In genomic region chr17:7389924-7390910, GRCh38 we compare ENCODE assay signal across 22 cellular contexts. TPM values are rescaled to one million over a fixed set of nuclear protein-coding genes. Genes with fewer than 3 reads are reported as not detected.
DNase-seq lines count a peak whose midpoint lies in the region; ATAC-seq and TF ChIP-seq lines count a peak whose summit lies in the region.
"Had no signal": no experiment of that assay in that cellular context is flagged by ENCODE, and none has a peak within 500 bp of the region (broad histone marks: within the 10 kb centered on the region; RNA-seq: fewer than 3 reads in every experiment).

No MANE protein-coding gene starts in this region.

- H3K36me3 ChIP-seq in H7 (replicated peaks; ENCODE audit: control insufficient read depth, insufficient read depth, low read length) (peaks cover 13% of the 10 kb centered on the region), OCI-LY7 (ENCODE audit: insufficient read depth, low read length) (peaks cover 12% of the 10 kb centered on the region; the same call in 1 of the 2 replicates), mammary epithelial cell (ENCODE audit: insufficient read depth, low read length) (peaks cover 36% of the 10 kb centered on the region), mesenchymal stem cell (ENCODE audit: control insufficient read depth in 1 of 2, insufficient read depth in 2 of 2, low read depth in 1 of 2, low read length in 2 of 2) (peaks cover 46 to 67% of the 10 kb centered on the region in 2 experiments)
- H3K36me3 ChIP-seq: SJCRH30 had no signal

- BruUV-seq in OCI-LY7 (replicated peaks; lab: Mats Ljungman, UMichigan) (TSS peak; percentile 77), mammary epithelial cell (replicated peaks; lab: Mats Ljungman, UMichigan) (TSS peak; percentile 32)

- H3K18ac ChIP-seq in mesenchymal stem cell (ENCODE audit: low read depth in 1 of 2, low read length in 2 of 2) = no peak overlapping the region

- H3K79me2 ChIP-seq in OCI-LY7 (ENCODE audit: insufficient read depth, low read depth, low read length) = no peaks in the 10 kb centered on the region
- peaks cover 41% of the 10 kb centered on the region for H3K79me2 ChIP-seq in mammary epithelial cell (ENCODE audit: insufficient read depth, low read length)

- H2AK5ac ChIP-seq in mesenchymal stem cell (ENCODE audit: low read length, severe bottlenecking) = no peak overlapping the region

- H3K27ac ChIP-seq in OCI-LY7 (ENCODE audit: low read depth, low read length, poor library complexity, severe bottlenecking) (no peak overlapping the region), mammary epithelial cell (ENCODE audit: insufficient read depth, low read depth, low read length) (no peak overlapping the region), mesenchymal stem cell (ENCODE audit: low read length, poor library complexity, severe bottlenecking) (no peak overlapping the region)
- H3K27ac ChIP-seq: BLaER1 treated with 17β-estradiol and CSF1 and Interleukin-3, amounts not matched to agents 10 nM and 100 nM; HL-60; SJCRH30 had no signal

- no peak overlapping the region for H2BK120ac ChIP-seq in mesenchymal stem cell (ENCODE audit: low read depth, low read length)

- H3K4me2 ChIP-seq in OCI-LY7 (ENCODE audit: low read length) (no peak overlapping the region), mammary epithelial cell (ENCODE audit: insufficient read depth, low read depth, low read length) (no peak overlapping the region), mesenchymal stem cell (ENCODE audit: low read length, poor library complexity, severe bottlenecking) (no peak overlapping the region)

- H3K23ac ChIP-seq in mesenchymal stem cell (ENCODE audit: low read length in 2 of 2) = peak overlapping the region in 1 of 2 experiments; percentile 35

- H3K27me3 ChIP-seq in H7 (ENCODE audit: control insufficient read depth, insufficient read depth, low read length) (no peaks in the 10 kb centered on the region), mammary epithelial cell (ENCODE audit: insufficient read depth, low read length) (no peaks in the 10 kb centered on the region), mesenchymal stem cell (ENCODE audit: control insufficient read depth in 1 of 2, insufficient read depth in 1 of 2, low read length in 2 of 2) (no peaks in the 10 kb centered on the region)
- H3K27me3 ChIP-seq: SJCRH30 had no signal

- no peak overlapping the region for H2BK12ac ChIP-seq in mesenchymal stem cell (ENCODE audit: low read length in 2 of 2)

- H2AFZ ChIP-seq in OCI-LY7 (ENCODE audit: low read length) (no peak overlapping the region), mammary epithelial cell (ENCODE audit: low read depth, low read length) (no peak overlapping the region), mesenchymal stem cell (ENCODE audit: low read depth, low read length) (no peak overlapping the region)

- H3K4me3 ChIP-seq in H7 (ENCODE audit: insufficient read depth, low read depth, low read length) (no peak overlapping the region), OCI-LY7 (ENCODE audit: low read depth, low read length, poor library complexity, severe bottlenecking) (no peak overlapping the region), mammary epithelial cell (replicated peaks in 1 of 3; ENCODE audit: insufficient read depth in 1 of 3, low read depth in 2 of 3, low read length in 3 of 3) (no peak overlapping the region), mesenchymal stem cell (ENCODE audit: insufficient read depth in 1 of 2, low read depth in 1 of 2, low read length in 2 of 2) (no peak overlapping the region)
- H3K4me3 ChIP-seq: BLaER1 treated with 17β-estradiol and CSF1 and Interleukin-3, amounts not matched to agents 10 nM and 100 nM; SJCRH30 had no signal

- no peak overlapping the region for H2BK15ac ChIP-seq in mesenchymal stem cell (ENCODE audit: low read depth, poor library complexity, severe bottlenecking)

- peaks cover 22% of the 10 kb centered on the region for H3K79me1 ChIP-seq in mesenchymal stem cell (replicated peaks; ENCODE audit: low read length, poor library complexity, severe bottlenecking)

- DNase-seq in H7 (peak; percentile 48), OCI-LY7 (ENCODE audit: low spot score) (no peak), mammary epithelial cell (no peak), mesenchymal stem cell (no peak), NCI-H69 (lab: John Stamatoyannopoulos, UW) (no peak), kidney glomerular epithelial cell (lab: John Stamatoyannopoulos, UW) (no peak)
- DNase-seq in stimulated activated CD8-positive, alpha-beta memory T cell treated with anti-CD3 and anti-CD28 coated beads, Interleukin-4, amount 100 ng/mL, for 48 hours = no peak
- DNase-seq: DMS79, HFFc6, NCI-H1092 treated with DMSO at 0.1 percent for 48 hours, NCI-H146, NCI-H2081, NCI-H446 treated with DMSO at 0.1 percent for 48 hours, NCI-H748 treated with DMSO at 0.1 percent for 48 hours, OCI-M1, RPMI8226, SJCRH30 had no signal

- H4K20me1 ChIP-seq in OCI-LY7 (ENCODE audit: insufficient read depth, low read length) = no peaks in the 10 kb centered on the region
- H4K20me1 ChIP-seq in mammary epithelial cell (ENCODE audit: insufficient read depth, low read length) = no peaks in the 10 kb centered on the region

- H3K9me2 ChIP-seq in OCI-LY7 (ENCODE audit: insufficient read depth, low read length) = no peaks in the 10 kb centered on the region

- H4K91ac ChIP-seq in mesenchymal stem cell (ENCODE audit: low read length) = peak overlapping the region; percentile 52

- POLR2A ChIA-PET in OCI-LY7 (lab: Charles Lee) = interaction anchor here (0.6 kb wide), 1 partner anchor 165 kb away, joined by 4 read pairs; no protein-coding TSS in a partner anchor

- H3K4me1 ChIP-seq in OCI-LY7 (ENCODE audit: insufficient read depth, low read length, poor library complexity, severe bottlenecking) = peaks cover 9% of the 10 kb centered on the region
- H3K4me1 ChIP-seq in mammary epithelial cell (ENCODE audit: insufficient read depth, low read length) = peaks cover 10% of the 10 kb centered on the region
- peaks cover 21% of the 10 kb centered on the region for H3K4me1 ChIP-seq in mesenchymal stem cell (ENCODE audit: control insufficient read depth, insufficient read depth, low read depth, low read length)
- H3K4me1 ChIP-seq: SJCRH30 had no signal

- dilution Hi-C loops in mammary epithelial cell (cut with HindIII; ENCODE audit: low sequenced_read_pairs) = loop anchor here (5.0 kb wide), 3 partner anchors 42 to 87 kb away; partner anchors contain the start of genes NEURL4 and ZBTB4

- H3K9ac ChIP-seq in mammary epithelial cell (ENCODE audit: insufficient read depth, low read length) (no peak overlapping the region), mesenchymal stem cell (ENCODE audit: low read length) (no peak overlapping the region)
- H3K9ac ChIP-seq: BLaER1 treated with 17β-estradiol and CSF1 and Interleukin-3, amounts not matched to agents 10 nM and 100 nM had no signal

- TF ChIP-seq CTCF in OCI-LY7 (conservative IDR thresholded peaks at IDR 0.05; ENCODE audit: low read length) (no peak), mammary epithelial cell (conservative IDR thresholded peaks at IDR 0.05 in 1 of 2, IDR thresholded peaks at IDR 0.05 in 1 of 2; ENCODE audit: extremely low read depth in 1 of 2, insufficient read depth in 1 of 2, low read depth in 1 of 2, low read length in 2 of 2) (no peak)

- no peak overlapping the region for H4K8ac ChIP-seq in mesenchymal stem cell (ENCODE audit: low read length)

- in situ Hi-C loops in mammary epithelial cell (cut with MboI; ENCODE audit: low sequenced_read_pairs in 2 of 2) = no loop called here

- no peak for ATAC-seq in HG03095 (IDR thresholded peaks at IDR 0.05; ENCODE audit: unreplicated experiment)

- H3K4ac ChIP-seq in mesenchymal stem cell (ENCODE audit: low read depth in 1 of 2, low read length in 2 of 2) = no peak overlapping the region

- CTCF ChIA-PET in OCI-LY7 (lab: Charles Lee; ENCODE audit: unreplicated experiment) = no interaction called here
- CTCF ChIA-PET in mammary epithelial cell (lab: Charles Lee; ENCODE audit: low non-redundant PET) = no interaction called here

- intact Hi-C loops in OCI-LY7 (cut with micrococcal nuclease; ENCODE audit: unreplicated experiment) (no loop called here), mammary epithelial cell (cut with micrococcal nuclease) (no loop called here)

- H2BK5ac ChIP-seq in mesenchymal stem cell (ENCODE audit: low read depth, low read length, poor library complexity, severe bottlenecking) = no peak overlapping the region

- no peak overlapping the region for H3K14ac ChIP-seq in mesenchymal stem cell (ENCODE audit: low read length in 2 of 2)

- WGBS in mammary epithelial cell (ENCODE audit: low coverage, missing lambda C conversion rate) = 88% methylated on average over 17 of the region's 19 CpGs
- WGBS in mesenchymal stem cell = 93% methylated on average over 17 of the region's 19 CpGs

- H3K9me3 ChIP-seq in OCI-LY7 (ENCODE audit: low read length) = no peaks in the 10 kb centered on the region
- no peaks in the 10 kb centered on the region for H3K9me3 ChIP-seq in mammary epithelial cell (replicated peaks; ENCODE audit: insufficient read depth, low read length)
- no peaks in the 10 kb centered on the region for H3K9me3 ChIP-seq in mesenchymal stem cell (ENCODE audit: control insufficient read depth, low read length)
- H3K9me3 ChIP-seq: BLaER1 treated with 17β-estradiol and CSF1 and Interleukin-3, amounts not matched to agents 10 nM and 100 nM; SJCRH30 had no signal

RNA-seq across cellular contexts. Expression of gene PLSCR3, which starts 4.1 kb away (rescaled TPM):
- 26.5 and 27.8 TPM in 2 replicates for total RNA-seq in H7 (2014; rRNA removed; shearing (Covaris generic))
- total RNA-seq in OCI-LY7 (2014; rRNA removed; shearing (Covaris generic)) = 8.9 and 15.3 TPM in 2 replicates
- total RNA-seq in OCI-LY7 (2022) (23.1 and 27.6 TPM in 2 replicates), mammary epithelial cell (100 to 1,000 TPM in 1 of 2 donors, 10 to 100 TPM in 1; 32.3 to 127 TPM)
- polyA plus RNA-seq in mammary epithelial cell = 79.0 TPM
- polyA minus RNA-seq in mammary epithelial cell = 87.0 TPM
- 98.8 TPM for polyA plus RNA-seq in mesenchymal stem cell (2013, experiment 1 of 2)
- 98.5 TPM for polyA plus RNA-seq in mesenchymal stem cell (2013, experiment 2 of 2)

RNA-seq across cellular contexts. Expression of gene TNK1, which starts 9.3 kb away (rescaled TPM):
- total RNA-seq in H7 (2014; rRNA removed; shearing (Covaris generic)) = 7.0 and 8.9 TPM in 2 replicates
- total RNA-seq in OCI-LY7 (2014; rRNA removed; shearing (Covaris generic)) = 2.9 and 5.0 TPM in 2 replicates
- total RNA-seq in OCI-LY7 (2022) = 4.8 and 6.4 TPM in 2 replicates
- total RNA-seq in mammary epithelial cell = 10 to 100 TPM; 13.3 to 15.9 TPM
- 17.4 TPM for polyA plus RNA-seq in mammary epithelial cell
- 3.7 TPM for polyA minus RNA-seq in mammary epithelial cell
- 0.04 TPM for polyA plus RNA-seq in mesenchymal stem cell (2013, experiment 1 of 2)
- not detected for polyA plus RNA-seq in mesenchymal stem cell (2013, experiment 2 of 2)
- total RNA-seq: LHCN-M2, SJCRH30 had no signal

RNA-seq across cellular contexts. Expression of gene TMEM256, which starts 13.7 kb away (rescaled TPM):
- 280 and 385 TPM in 2 replicates for total RNA-seq in H7 (2014; rRNA removed; shearing (Covaris generic))
- 108 and 165 TPM in 2 replicates for total RNA-seq in OCI-LY7 (2014; rRNA removed; shearing (Covaris generic))
- total RNA-seq in OCI-LY7 (2022) (96.6 and 107 TPM in 2 replicates), mammary epithelial cell (10 to 100 TPM; 43.8 to 70.8 TPM)
- 117 TPM for polyA plus RNA-seq in mammary epithelial cell
- 34.6 TPM for polyA minus RNA-seq in mammary epithelial cell
- 103 TPM for polyA plus RNA-seq in mesenchymal stem cell (2013, experiment 1 of 2)
- 106 TPM for polyA plus RNA-seq in mesenchymal stem cell (2013, experiment 2 of 2)

RNA-seq across cellular contexts. Expression of gene NLGN2, which starts 17.4 kb away (rescaled TPM):
- total RNA-seq in H7 (2014; rRNA removed; shearing (Covaris generic)) = 11.6 and 15.7 TPM in 2 replicates
- total RNA-seq in OCI-LY7 (2014; rRNA removed; shearing (Covaris generic)) = 0.06 TPM in 1 of 2 replicates, not detected in the other
- total RNA-seq in OCI-LY7 (2022) (1.2 TPM in 1 of 2 replicates, not detected in the other), mammary epithelial cell (10 to 100 TPM in 1 of 2 donors, 1 to 10 TPM in 1; 4.8 to 32.5 TPM)
- polyA plus RNA-seq in mammary epithelial cell = 3.9 TPM
- 8.9 TPM for polyA minus RNA-seq in mammary epithelial cell
- 40.0 TPM for polyA plus RNA-seq in mesenchymal stem cell (2013, experiment 1 of 2)
- polyA plus RNA-seq in mesenchymal stem cell (2013, experiment 2 of 2) = 38.0 TPM

RNA-seq across cellular contexts. Expression of gene SPEM1, which starts 29.9 kb away (rescaled TPM):
- total RNA-seq in H7 (2014; rRNA removed; shearing (Covaris generic)) = not detected in 2 replicates
- total RNA-seq in OCI-LY7 (2014; rRNA removed; shearing (Covaris generic)) = not detected in 2 replicates
- not detected in 2 replicates for total RNA-seq in OCI-LY7 (2022)
- total RNA-seq in mammary epithelial cell = not detected
- not detected for polyA plus RNA-seq in mammary epithelial cell
- not detected for polyA minus RNA-seq in mammary epithelial cell
- polyA plus RNA-seq in mesenchymal stem cell (2013, experiment 1 of 2) = 0.04 TPM
- polyA plus RNA-seq in mesenchymal stem cell (2013, experiment 2 of 2) = not detected
- total RNA-seq: H1, HFFc6, LHCN-M2, SJCRH30 had no signal
- polyA plus RNA-seq: H1 had no signal
